Comparison of ENCODE assay signal across 21 cellular contexts in the genomic region with DNA sequence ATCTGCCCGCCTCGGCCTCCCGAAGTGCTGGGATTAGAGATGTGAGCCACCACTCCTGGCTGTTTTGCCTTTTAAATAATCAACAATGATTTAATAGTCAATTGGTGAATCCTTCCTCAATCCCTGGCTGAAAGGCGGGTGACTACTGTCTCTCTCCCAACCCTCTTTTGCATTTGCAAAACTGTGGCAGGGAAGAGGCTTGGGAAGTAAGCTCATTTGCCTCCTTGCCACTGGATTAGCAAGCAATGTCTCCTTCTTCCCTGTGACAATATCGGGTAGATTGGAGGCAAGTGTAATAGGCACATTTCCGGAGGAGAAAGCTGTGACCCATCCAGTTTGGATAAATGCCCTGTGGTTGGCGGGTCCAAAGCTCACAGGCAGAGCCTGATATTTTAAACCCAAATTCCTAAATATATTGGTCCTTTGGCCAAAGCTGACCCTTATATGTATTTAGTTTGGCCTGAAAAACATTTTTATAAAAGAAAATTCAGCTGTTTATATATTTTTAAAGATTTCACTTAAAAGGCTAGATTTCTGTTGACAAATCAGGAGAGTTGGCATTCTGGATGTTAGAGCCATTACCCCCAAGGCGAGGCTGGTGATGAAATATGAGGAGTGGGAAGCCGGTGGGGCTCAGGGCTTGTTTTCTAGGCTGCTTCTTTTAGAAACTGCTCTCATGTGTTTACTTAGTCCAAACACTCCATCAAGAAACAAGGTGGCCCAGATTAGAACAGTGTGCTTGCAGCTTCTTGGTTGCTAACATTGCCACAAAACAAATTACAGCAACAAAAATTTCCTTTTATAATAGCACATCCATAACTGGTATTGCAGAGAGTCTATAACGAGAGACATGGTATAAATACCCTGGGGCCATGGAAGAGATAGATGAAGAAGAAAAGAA.
A peak's percentile ranks its signal among the peaks of the same experiment; 100 is the strongest.
DNase-seq lines count a peak whose midpoint lies in the region; ATAC-seq and TF ChIP-seq lines count a peak whose summit lies in the region.
"Had no signal": no experiment of that assay in that cellular context is flagged by ENCODE, and none has a peak within 500 bp of the region (broad histone marks: within the 10 kb centered on the region; RNA-seq: fewer than 3 reads in every experiment).

No MANE protein-coding gene starts in this region.

- H3K27me3 ChIP-seq in H7 (ENCODE audit: control insufficient read depth, insufficient read depth, low read length) = no peaks in the 10 kb centered on the region
- H3K27me3 ChIP-seq in neural progenitor cell = no peaks in the 10 kb centered on the region
- H3K27me3 ChIP-seq: sigmoid colon, suprapubic skin had no signal

- POLR2A ChIA-PET in WTC11 (lab: Charles Lee) = no interaction called here

- no peak overlapping the region for H2AFZ ChIP-seq in neural progenitor cell (replicated peaks)
- H2AFZ ChIP-seq: GM23248 had no signal

- ATAC-seq in WTC11 (peak; percentile 65), GM19395 (IDR thresholded peaks at IDR 0.05; ENCODE audit: unreplicated experiment) (no peak)
- ATAC-seq: activated T-cell treated with anti-CD3 and anti-CD28 coated beads, Interleukin-2, amount 50 U/mL, for 4 hours; GM12878; natural killer cell treated with Interleukin-12 subunit alpha and Interleukin-12 subunit beta and Interleukin-15 and Interleukin-18, amount 100 ng/mL, for 72 hours had no signal

- no peak overlapping the region for H3K9ac ChIP-seq in neural progenitor cell
- H3K9ac ChIP-seq: GM23248, KMS-11, SK-N-SH had no signal

- TF ChIP-seq CTCF in WTC11 (IDR thresholded peaks at IDR 0.05) = no peak
- no peak for TF ChIP-seq CTCF in neural progenitor cell (IDR thresholded peaks at IDR 0.05)
- no peak for TF ChIP-seq CTCF in coronary artery (IDR thresholded peaks at IDR 0.05)

- no peaks in the 10 kb centered on the region for H4K20me1 ChIP-seq in neural progenitor cell (ENCODE audit: low read depth)

- H3K4me1 Mint-ChIP-seq in WTC11 (peaks cover 42% of the 10 kb centered on the region), neural progenitor cell (peaks cover 9% of the 10 kb centered on the region)
- H3K4me1 Mint-ChIP-seq: activated naive CD4-positive, alpha-beta T cell treated with anti-CD3 and anti-CD28 coated beads, Interleukin-2, amount 10 ng/mL, durations not matched to agents 7 days and 5 days; central memory CD8-positive, alpha-beta T cell had no signal

- H3K79me2 ChIP-seq in neural progenitor cell (ENCODE audit: low read depth) = no peaks in the 10 kb centered on the region

- no peak overlapping the region for H3K4me3 Mint-ChIP-seq in WTC11
- no peak overlapping the region for H3K4me3 Mint-ChIP-seq in neural progenitor cell
- H3K4me3 Mint-ChIP-seq: activated naive CD4-positive, alpha-beta T cell treated with anti-CD3 and anti-CD28 coated beads, Interleukin-2, amount 10 ng/mL, durations not matched to agents 7 days and 5 days; activated T-cell treated with anti-CD3 and anti-CD28 coated beads, Interleukin-2, amount 50 U/mL, for 4 hours; CD4-positive, alpha-beta T cell; central memory CD8-positive, alpha-beta T cell; natural killer cell treated with Interleukin-12 subunit alpha and Interleukin-12 subunit beta and Interleukin-15 and Interleukin-18, amount 100 ng/mL, for 72 hours had no signal

- H3K4me3 ChIP-seq in H7 (ENCODE audit: insufficient read depth, low read depth, low read length) (no peak overlapping the region), neural progenitor cell (no peak overlapping the region), coronary artery (no peak overlapping the region)
- H3K4me3 ChIP-seq: GM12878, GM23248, sigmoid colon, suprapubic skin had no signal

- H3K36me3 ChIP-seq in H7 (replicated peaks; ENCODE audit: control insufficient read depth, insufficient read depth, low read length) = no peaks in the 10 kb centered on the region
- no peaks in the 10 kb centered on the region for H3K36me3 ChIP-seq in neural progenitor cell
- H3K36me3 ChIP-seq: sigmoid colon, suprapubic skin had no signal

- H3K4me1 ChIP-seq in neural progenitor cell = peaks cover 24% of the 10 kb centered on the region
- H3K4me1 ChIP-seq: sigmoid colon, suprapubic skin had no signal

- CTCF ChIA-PET in WTC11 (lab: Charles Lee) = no interaction called here

- H3K9me3 ChIP-seq in neural progenitor cell (ENCODE audit: low read depth) = no peaks in the 10 kb centered on the region
- H3K9me3 ChIP-seq: sigmoid colon, SK-N-SH, suprapubic skin had no signal

- H3K27ac ChIP-seq in neural progenitor cell (peak overlapping the region; percentile 82), coronary artery (no peak overlapping the region)
- H3K27ac ChIP-seq: GM23248, KMS-11, sigmoid colon, suprapubic skin had no signal

- H3F3A ChIP-seq in neural progenitor cell (ENCODE audit: low read depth) = peaks cover 23% of the 10 kb centered on the region

- peaks cover 14% of the 10 kb centered on the region; the same call in 1 of the 2 replicates for H3K9me3 Mint-ChIP-seq in WTC11
- no peaks in the 10 kb centered on the region for H3K9me3 Mint-ChIP-seq in neural progenitor cell
- H3K9me3 Mint-ChIP-seq: central memory CD8-positive, alpha-beta T cell; natural killer cell treated with Interleukin-12 subunit alpha and Interleukin-12 subunit beta and Interleukin-15 and Interleukin-18, amount 100 ng/mL, for 72 hours had no signal

- DNase-seq in H7 (peak; percentile 22), NCI-H146 (lab: John Stamatoyannopoulos, UW) (peak; percentile 67), WTC11 (ENCODE audit: low spot score) (no peak), neural progenitor cell (ENCODE audit: low spot score) (peak; percentile 7), coronary artery (ENCODE audit: low spot score) (no peak), head of caudate nucleus (no peak)
- DNase-seq: activated naive CD4-positive, alpha-beta T cell treated with anti-CD3 and anti-CD28 coated beads, Interleukin-2, amount 10 ng/mL, durations not matched to agents 7 days and 5 days; activated T-cell treated with anti-CD3 and anti-CD28 coated beads, Interleukin-2, amount 50 U/mL, for 4 hours; CD4-positive, alpha-beta T cell; effector CD4-positive, alpha-beta T cell; GM23248; NCI-H1048; NCI-H2171; sigmoid colon; SK-N-SH had no signal

- H3K36me3 Mint-ChIP-seq in WTC11 = no peaks in the 10 kb centered on the region
- no peaks in the 10 kb centered on the region for H3K36me3 Mint-ChIP-seq in neural progenitor cell
- H3K36me3 Mint-ChIP-seq: activated naive CD4-positive, alpha-beta T cell treated with anti-CD3 and anti-CD28 coated beads, Interleukin-2, amount 10 ng/mL, durations not matched to agents 7 days and 5 days; natural killer cell treated with Interleukin-12 subunit alpha and Interleukin-12 subunit beta and Interleukin-15 and Interleukin-18, amount 100 ng/mL, for 72 hours had no signal

- intact Hi-C loops in head of caudate nucleus (cut with DNase I) = no loop called here

- H3K27me3 Mint-ChIP-seq in WTC11 (ENCODE audit: low read depth) (no peaks in the 10 kb centered on the region), neural progenitor cell (ENCODE audit: insufficient read depth, low read depth) (peaks cover 4% of the 10 kb centered on the region)
- H3K27me3 Mint-ChIP-seq: activated naive CD4-positive, alpha-beta T cell treated with anti-CD3 and anti-CD28 coated beads, Interleukin-2, amount 10 ng/mL, durations not matched to agents 7 days and 5 days; CD4-positive, alpha-beta T cell; central memory CD8-positive, alpha-beta T cell had no signal

- peak overlapping the region; percentile 55 for H3K4me2 ChIP-seq in neural progenitor cell
- H3K4me2 ChIP-seq: KMS-11, SK-N-SH had no signal

- H3K27ac Mint-ChIP-seq in WTC11 (peak overlapping the region; percentile 53; the same call in 1 of the 2 replicates), neural progenitor cell (no peak overlapping the region)
- H3K27ac Mint-ChIP-seq: activated naive CD4-positive, alpha-beta T cell treated with anti-CD3 and anti-CD28 coated beads, Interleukin-2, amount 10 ng/mL, durations not matched to agents 7 days and 5 days; CD4-positive, alpha-beta T cell; natural killer cell treated with Interleukin-12 subunit alpha and Interleukin-12 subunit beta and Interleukin-15 and Interleukin-18, amount 100 ng/mL, for 72 hours had no signal

TF ChIP-seq in WTC11, 78 proteins besides CTCF, POLR2A, EP300 and RAD21:
- TF ChIP-seq TP53 (CRISPR knock-in tag; IDR thresholded peaks at IDR 0.05) (no peak), KAT7 (CRISPR knock-in tag; IDR thresholded peaks at IDR 0.05; ENCODE audit: borderline replicate concordance) (no peak), ZNF671 (CRISPR knock-in tag; IDR thresholded peaks at IDR 0.05) (no peak), NR3C1 (CRISPR knock-in tag; conservative IDR thresholded peaks at IDR 0.05; ENCODE audit: low read depth) (no peak), NR1H2 (CRISPR knock-in tag; IDR thresholded peaks at IDR 0.05) (no peak), EMX1 (CRISPR knock-in tag; IDR thresholded peaks at IDR 0.05) (no peak), FOXJ3 (CRISPR knock-in tag; IDR thresholded peaks at IDR 0.05; ENCODE audit: borderline replicate concordance) (no peak), IRF2 (CRISPR knock-in tag; IDR thresholded peaks at IDR 0.05; ENCODE audit: borderline replicate concordance, low read depth) (no peak), NFYB (CRISPR knock-in tag; conservative IDR thresholded peaks at IDR 0.05; ENCODE audit: low read depth) (no peak), OVOL2 (CRISPR knock-in tag; IDR thresholded peaks at IDR 0.05; ENCODE audit: borderline replicate concordance) (no peak), ZNF396 (CRISPR knock-in tag; IDR thresholded peaks at IDR 0.05; ENCODE audit: borderline replicate concordance) (no peak)
- TF ChIP-seq, protein P1, sequence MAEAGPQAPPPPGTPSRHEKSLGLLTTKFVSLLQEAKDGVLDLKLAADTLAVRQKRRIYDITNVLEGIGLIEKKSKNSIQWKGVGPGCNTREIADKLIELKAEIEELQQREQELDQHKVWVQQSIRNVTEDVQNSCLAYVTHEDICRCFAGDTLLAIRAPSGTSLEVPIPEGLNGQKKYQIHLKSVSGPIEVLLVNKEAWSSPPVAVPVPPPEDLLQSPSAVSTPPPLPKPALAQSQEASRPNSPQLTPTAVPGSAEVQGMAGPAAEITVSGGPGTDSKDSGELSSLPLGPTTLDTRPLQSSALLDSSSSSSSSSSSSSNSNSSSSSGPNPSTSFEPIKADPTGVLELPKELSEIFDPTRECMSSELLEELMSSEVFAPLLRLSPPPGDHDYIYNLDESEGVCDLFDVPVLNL (CRISPR knock-in tag; IDR thresholded peaks at IDR 0.05; ENCODE audit: borderline replicate concordance, low read depth) = no peak
- TF ChIP-seq, protein P2, sequence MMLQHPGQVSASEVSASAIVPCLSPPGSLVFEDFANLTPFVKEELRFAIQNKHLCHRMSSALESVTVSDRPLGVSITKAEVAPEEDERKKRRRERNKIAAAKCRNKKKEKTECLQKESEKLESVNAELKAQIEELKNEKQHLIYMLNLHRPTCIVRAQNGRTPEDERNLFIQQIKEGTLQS (CRISPR knock-in tag; conservative IDR thresholded peaks at IDR 0.05) = no peak
- TF ChIP-seq, protein P3, sequence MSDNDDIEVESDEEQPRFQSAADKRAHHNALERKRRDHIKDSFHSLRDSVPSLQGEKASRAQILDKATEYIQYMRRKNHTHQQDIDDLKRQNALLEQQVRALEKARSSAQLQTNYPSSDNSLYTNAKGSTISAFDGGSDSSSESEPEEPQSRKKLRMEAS (CRISPR knock-in tag; IDR thresholded peaks at IDR 0.05) = no peak

Comparison
In these comparisons a context has a peak if more than half of its experiments do, and no peak if none do; other contexts are left out.
1. DNase-seq: peak in H7 (single experiment), NCI-H146 (single experiment) and neural progenitor cell (single experiment); none in WTC11 (single experiment), coronary artery (single experiment) and head of caudate nucleus (0 of 42).